9 cellular contexts compared by ENCODE assay signal in the genomic region with DNA sequence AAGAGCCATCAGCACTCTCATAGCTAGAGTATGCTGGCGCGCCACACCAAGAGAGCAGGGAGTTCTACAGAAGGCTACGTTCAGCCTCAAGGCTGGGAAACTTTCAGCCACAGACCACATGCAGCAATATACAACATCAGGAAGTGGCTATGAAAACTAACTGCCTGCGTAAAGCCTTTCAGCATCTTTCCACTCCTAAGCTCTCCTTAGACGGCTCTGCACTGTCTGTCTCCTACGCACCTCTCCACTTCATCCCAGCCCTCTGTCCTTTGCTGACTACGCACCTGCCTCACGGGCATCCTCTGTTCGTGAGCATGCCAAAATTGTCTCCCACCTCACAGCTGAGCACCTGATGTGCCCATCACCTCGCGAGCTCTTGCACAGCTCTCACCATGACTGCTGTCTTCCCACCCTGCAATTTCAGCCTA. TPM values are rescaled to one million over a fixed set of nuclear protein-coding genes. Genes with fewer than 3 reads are reported as not detected.
DNase-seq lines count a peak whose midpoint lies in the region; ATAC-seq and TF ChIP-seq lines count a peak whose summit lies in the region.
"Had no signal": no experiment of that assay in that cellular context is flagged by ENCODE, and none has a peak within 500 bp of the region (broad histone marks: within the 10 kb centered on the region; RNA-seq: fewer than 3 reads in every experiment).

No MANE protein-coding gene starts in this region.

- in situ Hi-C loops in GM13977 (cut with MboI; ENCODE audit: low pct_unique_long_range_greater_than_20kb, low sequenced_read_pairs, unreplicated experiment) = no loop called here

- H3K4me2 ChIP-seq in Loucy (ENCODE audit: low read depth, low read length, poor library complexity, severe bottlenecking) = peak overlapping the region; percentile 68

- H3K79me2 ChIP-seq in Loucy (ENCODE audit: insufficient read depth, low read length) = peaks cover 72% of the 10 kb centered on the region

- H3K27me3 Mint-ChIP-seq in activated T-helper 2 cell treated with anti-CD3 and anti-CD28 coated beads, Interferon-gamma antibody, Interleukin-2, Interleukin-4, amounts not matched to agents 10 μg/mL and 5 μg/mL and 100 μg/mL, durations not matched to agents 14 hours and 24 hours and 36 hours (ENCODE audit: low read depth) = no peaks in the 10 kb centered on the region

- H3K4me3 Mint-ChIP-seq in activated T-helper 2 cell treated with anti-CD3 and anti-CD28 coated beads, Interferon-gamma antibody, Interleukin-2, Interleukin-4, amounts not matched to agents 10 μg/mL and 5 μg/mL and 100 μg/mL, durations not matched to agents 14 hours and 24 hours and 36 hours (ENCODE audit: low read depth) = peak overlapping the region; percentile 77

- H3K4me3 ChIP-seq in Loucy (ENCODE audit: low read length, poor library complexity, severe bottlenecking) = peak overlapping the region; percentile 44
- H3K4me3 ChIP-seq: HAP-1 had no signal

- peak; percentile 32 for DNase-seq in GM13977 (ENCODE audit: low spot score)
- DNase-seq in activated T-helper 2 cell treated with anti-CD3 and anti-CD28 coated beads, Interferon-gamma antibody, Interleukin-2, Interleukin-4, amounts not matched to agents 10 μg/mL and 5 μg/mL and 100 μg/mL, durations not matched to agents 14 hours and 24 hours and 36 hours (ENCODE audit: low spot score) = peak; percentile 60
- DNase-seq in stimulated activated CD4-positive, alpha-beta T cell treated with anti-CD3 and anti-CD28 coated beads, Interleukin-4, amount 100 ng/mL, for 24 hours = peak; percentile 61
- DNase-seq in SHP77 treated with DMSO at 0.1 percent for 48 hours (lab: John Stamatoyannopoulos, UW) = no peak
- no peak for DNase-seq in AG08396 (ENCODE audit: low spot score)
- no peak for DNase-seq in COLO829 (ENCODE audit: low spot score)

- TF ChIP-seq CTCF in GM13977 (IDR thresholded peaks at IDR 0.05; ENCODE audit: extremely low read depth, insufficient read depth, missing control alignments) = no peak
- TF ChIP-seq CTCF in Loucy (conservative IDR thresholded peaks at IDR 0.05; ENCODE audit: low read length) = no peak

- H3K4me1 ChIP-seq in Loucy (ENCODE audit: insufficient read depth, low read length, poor library complexity, severe bottlenecking) = peaks cover 36% of the 10 kb centered on the region

- H2AFZ ChIP-seq in Loucy (ENCODE audit: low read length) = no peak overlapping the region

- no peaks in the 10 kb centered on the region for H3K9me3 ChIP-seq in Loucy (ENCODE audit: insufficient read depth, low read depth, low read length)
- H3K9me3 ChIP-seq: HAP-1 had no signal

- H3K9me2 ChIP-seq in Loucy (replicated peaks; ENCODE audit: low read depth, low read length) = no peaks in the 10 kb centered on the region

- H4K20me1 ChIP-seq in Loucy (ENCODE audit: insufficient read depth, low read length, poor library complexity, severe bottlenecking) = peaks cover 38% of the 10 kb centered on the region

- peaks cover 42% of the 10 kb centered on the region for H3K36me3 ChIP-seq in Loucy (ENCODE audit: insufficient read depth, low read length)

- peaks cover 26% of the 10 kb centered on the region for H3K4me1 Mint-ChIP-seq in activated T-helper 2 cell treated with anti-CD3 and anti-CD28 coated beads, Interferon-gamma antibody, Interleukin-2, Interleukin-4, amounts not matched to agents 10 μg/mL and 5 μg/mL and 100 μg/mL, durations not matched to agents 14 hours and 24 hours and 36 hours (ENCODE audit: low read depth)

- peaks cover 4% of the 10 kb centered on the region; the same call in 1 of the 2 replicates for H3F3A ChIP-seq in Loucy (ENCODE audit: low read depth)

- H3K36me3 Mint-ChIP-seq in activated T-helper 2 cell treated with anti-CD3 and anti-CD28 coated beads, Interferon-gamma antibody, Interleukin-2, Interleukin-4, amounts not matched to agents 10 μg/mL and 5 μg/mL and 100 μg/mL, durations not matched to agents 14 hours and 24 hours and 36 hours (ENCODE audit: low read depth) = peaks cover 64% of the 10 kb centered on the region

- H3K9ac ChIP-seq in Loucy (ENCODE audit: low read depth, low read length, poor library complexity, severe bottlenecking) = no peak overlapping the region

- H3K27ac Mint-ChIP-seq in activated T-helper 2 cell treated with anti-CD3 and anti-CD28 coated beads, Interferon-gamma antibody, Interleukin-2, Interleukin-4, amounts not matched to agents 10 μg/mL and 5 μg/mL and 100 μg/mL, durations not matched to agents 14 hours and 24 hours and 36 hours = peak overlapping the region; percentile 97

- ATAC-seq in HG03469 (IDR thresholded peaks at IDR 0.05; ENCODE audit: unreplicated experiment) = no peak

- intact Hi-C loops in activated T-helper 2 cell treated with anti-CD3 and anti-CD28 coated beads, Interferon-gamma antibody, Interleukin-2, Interleukin-4, amounts not matched to agents 10 μg/mL and 5 μg/mL and 100 μg/mL, durations not matched to agents 14 hours and 24 hours and 36 hours (cut with micrococcal nuclease) = loop anchor here (1.0 to 2.0 kb wide), 3 partner anchors 10 to 248 kb away; a partner anchor contains a TSS

- no peaks in the 10 kb centered on the region for H3K9me3 Mint-ChIP-seq in activated T-helper 2 cell treated with anti-CD3 and anti-CD28 coated beads, Interferon-gamma antibody, Interleukin-2, Interleukin-4, amounts not matched to agents 10 μg/mL and 5 μg/mL and 100 μg/mL, durations not matched to agents 14 hours and 24 hours and 36 hours

- no peaks in the 10 kb centered on the region for H3K27me3 ChIP-seq in Loucy (ENCODE audit: insufficient read depth, low read length, poor library complexity, severe bottlenecking)

RNA-seq across cellular contexts. Expression of a gene that starts 9.7 kb away (rescaled TPM):
- total RNA-seq in activated T-helper 2 cell treated with anti-CD3 and anti-CD28 coated beads, Interferon-gamma antibody, Interleukin-2, Interleukin-4, amounts not matched to agents 10 μg/mL and 5 μg/mL and 100 μg/mL, durations not matched to agents 14 hours and 24 hours and 36 hours = 97.0 and 99.7 TPM in 2 replicates

RNA-seq across cellular contexts. Expression of a gene that starts 10.0 kb away (rescaled TPM):
- total RNA-seq in activated T-helper 2 cell treated with anti-CD3 and anti-CD28 coated beads, Interferon-gamma antibody, Interleukin-2, Interleukin-4, amounts not matched to agents 10 μg/mL and 5 μg/mL and 100 μg/mL, durations not matched to agents 14 hours and 24 hours and 36 hours = 28.9 and 31.1 TPM in 2 replicates

RNA-seq across cellular contexts. Expression of a gene that starts 48.4 kb away (rescaled TPM):
- 95.3 and 97.7 TPM in 2 replicates for total RNA-seq in activated T-helper 2 cell treated with anti-CD3 and anti-CD28 coated beads, Interferon-gamma antibody, Interleukin-2, Interleukin-4, amounts not matched to agents 10 μg/mL and 5 μg/mL and 100 μg/mL, durations not matched to agents 14 hours and 24 hours and 36 hours

Comparison
In these comparisons a context has a peak if more than half of its experiments do, and no peak if none do; other contexts are left out.
1. DNase-seq: peak in GM13977 (single experiment), activated T-helper 2 cell treated with anti-CD3 and anti-CD28 coated beads, Interferon-gamma antibody, Interleukin-2, Interleukin-4, amounts not matched to agents 10 μg/mL and 5 μg/mL and 100 μg/mL, durations not matched to agents 14 hours and 24 hours and 36 hours (single experiment) and stimulated activated CD4-positive, alpha-beta T cell treated with anti-CD3 and anti-CD28 coated beads, Interleukin-4, amount 100 ng/mL, for 24 hours (single experiment); none in SHP77 treated with DMSO at 0.1 percent for 48 hours (single experiment), AG08396 (single experiment) and COLO829 (single experiment).